14 cellular contexts compared by ENCODE assay signal in the genomic region with DNA sequence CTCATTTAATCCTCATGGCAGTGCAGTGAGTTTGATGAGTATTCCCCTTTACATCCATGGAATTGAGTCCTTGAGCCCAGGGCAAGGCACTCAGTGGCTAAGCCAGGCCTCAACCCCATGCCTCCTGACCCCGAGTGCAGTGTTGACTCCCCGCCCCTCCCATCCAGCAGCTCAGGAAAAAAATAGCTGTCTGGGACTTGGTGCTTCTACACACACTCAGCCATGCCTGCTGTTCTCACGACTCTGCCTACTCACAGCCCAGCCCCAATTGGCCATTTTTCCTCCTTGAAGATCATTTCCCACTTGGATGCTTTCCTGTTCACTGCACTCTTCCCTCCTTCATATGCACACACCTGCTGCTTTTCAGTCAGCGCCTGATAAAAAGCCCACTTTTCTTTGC. TPM values are rescaled to one million over a fixed set of nuclear protein-coding genes. Genes with fewer than 3 reads are reported as not detected.
A peak's percentile ranks its signal among the peaks of the same experiment; 100 is the strongest.
DNase-seq lines count a peak whose midpoint lies in the region; ATAC-seq and TF ChIP-seq lines count a peak whose summit lies in the region.
"Had no signal": no experiment of that assay in that cellular context is flagged by ENCODE, and none has a peak within 500 bp of the region (broad histone marks: within the 10 kb centered on the region; RNA-seq: fewer than 3 reads in every experiment).

No MANE protein-coding gene starts in this region.

- H2BK12ac ChIP-seq in trophoblast cell (ENCODE audit: low read length): no peak overlapping the region

- H3K14ac ChIP-seq in trophoblast cell (ENCODE audit: low read length): no peak overlapping the region

- H4K8ac ChIP-seq in trophoblast cell (ENCODE audit: low read depth, low read length): no peak overlapping the region

- H3K27me3 ChIP-seq in trophoblast cell (ENCODE audit: insufficient read depth, low read length) (no peaks in the 10 kb centered on the region), testis (no peaks in the 10 kb centered on the region)
- H3K27me3 ChIP-seq: BLaER1, dorsolateral prefrontal cortex had no signal

- H3K9me3 ChIP-seq in trophoblast cell (ENCODE audit: insufficient read depth, low read depth, low read length) (no peaks in the 10 kb centered on the region), testis (no peaks in the 10 kb centered on the region)
- H3K9me3 ChIP-seq: BLaER1 had no signal

- peaks cover 3 to 16% of the 10 kb centered on the region in 2 experiments for H3K4me1 ChIP-seq in trophoblast cell (ENCODE audit: control insufficient read depth in 1 of 2, insufficient read depth in 2 of 2, low read length in 2 of 2)
- H3K4me1 ChIP-seq in testis: peaks cover 27% of the 10 kb centered on the region

- peaks cover 24% of the 10 kb centered on the region for H3K79me2 ChIP-seq in trophoblast cell (ENCODE audit: control insufficient read depth, insufficient read depth, low read length, poor library complexity)

- no peak overlapping the region for H2AK5ac ChIP-seq in trophoblast cell (ENCODE audit: low read length)

- H3K27ac ChIP-seq in trophoblast cell (ENCODE audit: low read depth, low read length) (no peak overlapping the region), testis (no peak overlapping the region)
- H3K27ac ChIP-seq: BLaER1, SK-N-MC, WERI-Rb-1 had no signal

- H3K18ac ChIP-seq in trophoblast cell (ENCODE audit: low read length): peak overlapping the region; percentile 11

- H3K36me3 ChIP-seq in trophoblast cell (ENCODE audit: control insufficient read depth in 1 of 2, insufficient read depth in 2 of 2, low read length in 2 of 2): peaks cover 41 to 60% of the 10 kb centered on the region in 2 experiments
- no peaks in the 10 kb centered on the region for H3K36me3 ChIP-seq in testis (ENCODE audit: low read depth, missing control alignments)

- H3K27me3 Mint-ChIP-seq in CD14-positive monocyte (ENCODE audit: low read depth in 3 of 3): peaks cover 0 to 5% (median 0%) of the 10 kb centered on the region in 3 donors
- H3K27me3 Mint-ChIP-seq in effector memory CD8-positive, alpha-beta T cell: no peaks in the 10 kb centered on the region

- peaks cover 91% of the 10 kb centered on the region for H3K4me1 Mint-ChIP-seq in CD14-positive monocyte
- peaks cover 58 to 65% of the 10 kb centered on the region in 2 donors for H3K4me1 Mint-ChIP-seq in effector memory CD8-positive, alpha-beta T cell (ENCODE audit: low read depth in 2 of 2)

- no peak for ATAC-seq in effector memory CD8-positive, alpha-beta T cell (replicated peaks)
- no peak for ATAC-seq in HG02973 (IDR thresholded peaks at IDR 0.05; ENCODE audit: unreplicated experiment)

- H3K4me3 Mint-ChIP-seq in CD14-positive monocyte: no peak overlapping the region
- peak overlapping the region in 1 of 2 donors; percentile 7 for H3K4me3 Mint-ChIP-seq in effector memory CD8-positive, alpha-beta T cell

- H2AFZ ChIP-seq in trophoblast cell (ENCODE audit: insufficient read depth, low read length, poor library complexity): no peak overlapping the region

- H3K4me3 ChIP-seq in trophoblast cell (ENCODE audit: low read depth, low read length) (no peak overlapping the region), testis (no peak overlapping the region)
- H3K4me3 ChIP-seq: BLaER1, SK-N-MC had no signal

- no peak overlapping the region for H4K12ac ChIP-seq in trophoblast cell (ENCODE audit: low read depth, low read length)

- DNase-seq in CD14-positive monocyte (ENCODE audit: low spot score) (peak; percentile 38), EL (peak; percentile 46), trophoblast cell (no peak), NCI-H1092 (lab: John Stamatoyannopoulos, UW) (no peak), globus pallidus (ENCODE audit: low spot score) (no peak), testis (no peak)
- DNase-seq in effector memory CD8-positive, alpha-beta T cell: no peak
- DNase-seq: activated T-cell treated with anti-CD3 and anti-CD28 coated beads for 4 hours, MV-4-11, WERI-Rb-1 had no signal

- no peak overlapping the region for H3K23ac ChIP-seq in trophoblast cell (ENCODE audit: low read length)

- H2BK5ac ChIP-seq in trophoblast cell (ENCODE audit: low read depth, low read length, poor library complexity): no peak overlapping the region

- no peaks in the 10 kb centered on the region for H3K9me3 Mint-ChIP-seq in CD14-positive monocyte
- H3K9me3 Mint-ChIP-seq in effector memory CD8-positive, alpha-beta T cell: no peaks in the 10 kb centered on the region

- peaks cover 4% of the 10 kb centered on the region for H3K79me1 ChIP-seq in trophoblast cell (ENCODE audit: low read length)

- intact Hi-C loops in CD14-positive monocyte (cut with micrococcal nuclease): loop anchor here in 1 of 2 donors (10.0 kb wide), 1 partner anchor 647 kb away; no protein-coding TSS in a partner anchor
- intact Hi-C loops in testis (cut with DNase I; ENCODE audit: low total_unique reads): no loop called here

- peak overlapping the region; percentile 22 for H3K4ac ChIP-seq in trophoblast cell (ENCODE audit: low read depth, low read length)

- H2BK120ac ChIP-seq in trophoblast cell (ENCODE audit: insufficient read depth, low read length, poor library complexity): no peak overlapping the region

- no peak overlapping the region for H3K4me2 ChIP-seq in trophoblast cell (ENCODE audit: low read length)
- H3K4me2 ChIP-seq: BLaER1 had no signal

- no peak overlapping the region for H4K91ac ChIP-seq in trophoblast cell (ENCODE audit: low read depth, low read length)

- H3K36me3 Mint-ChIP-seq in CD14-positive monocyte: peaks cover 61 to 86% of the 10 kb centered on the region in 2 donors
- peaks cover 60% of the 10 kb centered on the region for H3K36me3 Mint-ChIP-seq in effector memory CD8-positive, alpha-beta T cell (ENCODE audit: insufficient read depth)

- TF ChIP-seq CTCF in CD14-positive monocyte (IDR thresholded peaks at IDR 0.05): no peak
- TF ChIP-seq CTCF in testis (IDR thresholded peaks at IDR 0.05): no peak

- peak overlapping the region; percentile 31 to 97 (median 60) for H3K27ac Mint-ChIP-seq in CD14-positive monocyte
- peak overlapping the region; percentile 44 to 72 for H3K27ac Mint-ChIP-seq in effector memory CD8-positive, alpha-beta T cell

- H3K9ac ChIP-seq in trophoblast cell (ENCODE audit: low read length): no peak overlapping the region
- H3K9ac ChIP-seq: BLaER1 had no signal

- no CpG with 5 or more reads among the region's 4 CpGs for whole genome bisulfite sequencing in trophoblast cell (ENCODE audit: extremely low coverage, insufficient coverage, insufficient read length)
- WGBS in testis, 2 donors: 74 to 80% methylated on average over 4 of the region's 4 CpGs

- TF ChIP-seq POLR2A in testis (IDR thresholded peaks at IDR 0.05): no peak

RNA-seq across cellular contexts. Expression of gene FOSL2, which starts 8.8 kb away (rescaled TPM):
- 10 to 100 TPM; 24.8 to 28.6 TPM for polyA plus RNA-seq in CD14-positive monocyte
- polyA plus RNA-seq in trophoblast cell (2013): 25.9 and 27.5 TPM in 2 replicates
- total RNA-seq in testis: 10 to 100 TPM; 24.3 to 39.7 TPM
- 14.1 TPM for polyA plus RNA-seq in testis (ENCODE audit: insufficient read depth, low read depth, low replicate concordance)

Comparison
In these comparisons a context has a peak if more than half of its experiments do, and no peak if none do; other contexts are left out.
1. DNase-seq: peak in CD14-positive monocyte (single experiment) and EL (single experiment); none in effector memory CD8-positive, alpha-beta T cell (0 of 3), trophoblast cell (0 of 2), NCI-H1092 (single experiment), globus pallidus (single experiment) and testis (single experiment).